ENCODE assay signal across 1 cellular context in genomic region chr18:49520661-49521145, GRCh38.
TF ChIP-seq lines count a peak whose summit lies in the region.

No MANE protein-coding gene starts in this region.

TF ChIP-seq in GM23338, 12 proteins besides CTCF, POLR2A, EP300 and RAD21 (continued from another document):
- no peak for TF ChIP-seq ZNF462 (CRISPR knock-in tag; IDR thresholded peaks at IDR 0.05)
